ENCODE assay signal across 12 cellular contexts in the genomic region with DNA sequence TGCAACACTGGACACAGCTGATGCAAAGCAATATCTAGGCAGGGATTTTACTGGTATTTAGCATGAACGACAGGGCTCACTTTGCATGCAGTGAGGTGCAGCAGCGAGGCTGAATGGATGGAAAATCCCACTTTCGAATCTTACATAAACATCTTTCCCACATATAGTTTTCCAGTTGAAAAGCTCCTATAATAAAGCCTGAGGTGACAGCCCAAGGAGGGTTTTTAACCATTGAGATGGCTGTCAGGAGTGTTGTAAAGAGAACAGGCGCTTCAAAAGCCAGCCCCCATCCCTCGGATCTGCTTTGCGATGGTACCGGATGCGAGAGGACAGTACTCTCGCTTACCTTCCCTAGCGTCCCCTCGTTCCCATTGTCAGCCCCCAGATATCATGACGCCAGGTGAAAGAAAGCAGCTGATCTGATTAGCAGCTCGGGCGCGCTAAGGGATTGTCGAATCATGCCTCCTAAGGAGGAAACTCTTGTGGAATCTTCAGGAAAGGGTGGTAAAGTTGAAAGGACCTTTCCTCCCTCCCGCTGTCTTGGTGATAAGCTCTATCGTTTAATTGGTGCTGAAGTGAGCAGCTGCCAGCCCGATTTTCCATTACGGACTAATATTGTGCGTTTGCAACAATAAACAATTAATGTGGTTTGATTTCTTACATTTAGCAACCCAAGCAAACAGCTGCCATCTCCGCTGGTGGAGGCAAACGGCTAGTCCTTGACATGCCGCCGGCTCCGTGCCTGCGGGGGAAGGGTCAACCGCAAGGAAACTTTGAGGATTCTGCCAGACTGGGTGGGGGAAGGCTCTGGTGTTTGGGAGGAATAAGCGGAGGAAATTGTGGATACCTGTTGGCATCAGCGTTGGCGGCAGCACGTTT. TPM values are rescaled to one million over a fixed set of nuclear protein-coding genes. Genes with fewer than 3 reads are reported as not detected.
DNase-seq lines count a peak whose midpoint lies in the region; FAIRE-seq and TF ChIP-seq lines count a peak whose summit lies in the region.
"Had no signal": no experiment of that assay in that cellular context is flagged by ENCODE, and none has a peak within 500 bp of the region (broad histone marks: within the 10 kb centered on the region; RNA-seq: fewer than 3 reads in every experiment).

No MANE protein-coding gene starts in this region.

- H3K9me3 ChIP-seq in H1 (ENCODE audit: insufficient read depth in 2 of 2, low read depth in 1 of 2, low read length in 1 of 2), result no peaks in the 10 kb centered on the region
- no peaks in the 10 kb centered on the region for H3K9me3 ChIP-seq in muscle layer of duodenum (ENCODE audit: control insufficient read depth in 1 of 2, low read length in 2 of 2)
- H3K9me3 ChIP-seq in thymus (ENCODE audit: control insufficient read depth), result no peaks in the 10 kb centered on the region
- H3K9me3 ChIP-seq: upper lobe of right lung had no signal

- H3K27me3 ChIP-seq in H1 (replicated peaks in 1 of 4; ENCODE audit: control insufficient read depth in 3 of 4, extremely low read depth in 1 of 4, insufficient read depth in 3 of 4, low read length in 3 of 4) (peaks cover 6 to 50% (median 41%) of the 10 kb centered on the region in 4 experiments), muscle layer of duodenum (ENCODE audit: low read depth, low read length) (peaks cover 12% of the 10 kb centered on the region), thymus (ENCODE audit: control insufficient read depth, insufficient read depth) (peaks cover 19% of the 10 kb centered on the region)

- no peak for FAIRE-seq in H1 (lab: Jason Lieb, UNC)
- FAIRE-seq: colon, K562 had no signal

- H2BK120ac ChIP-seq in H1 (replicated peaks; ENCODE audit: low read depth, low read length), result no peak overlapping the region

- no peak overlapping the region for H4K91ac ChIP-seq in H1 (replicated peaks; ENCODE audit: insufficient read length, low read length)

- no peak overlapping the region for H4K8ac ChIP-seq in H1 (ENCODE audit: extremely low read depth, insufficient read depth, low read length)

- 0 out of 2 replicates have a peak overlapping the region, but pooled peaks have one; percentile 1 for H2BK15ac ChIP-seq in H1 (ENCODE audit: low read length)

- no peak overlapping the region for H4K5ac ChIP-seq in H1 (ENCODE audit: insufficient read length, low read depth, low read length)

- CTCF ChIA-PET in H1 (lab: Charles Lee; ENCODE audit: partially characterized antibody), result interaction anchor here (0.8 to 2.8 kb wide), 7 partner anchors 8 to 94 kb away, joined by 3 to 15 read pairs (median 3); no protein-coding TSS in a partner anchor

- H2AK5ac ChIP-seq in H1 (ENCODE audit: low read depth, low read length), result no peak overlapping the region

- H3K4me2 ChIP-seq in H1 (ENCODE audit: insufficient read depth in 1 of 2, low read depth in 2 of 2, low read length in 2 of 2), result peak overlapping the region; percentile 96 to 100

- H3K9ac ChIP-seq in H1 (replicated peaks in 1 of 4; ENCODE audit: extremely low read depth in 1 of 4, low read depth in 3 of 4, low read length in 3 of 4), result peak overlapping the region in 3 of 4 experiments; percentile 27 to 48 (median 31); a peak in 4 of 7 replicates

- peak overlapping the region; percentile 57; the same call in 1 of the 2 replicates for H2BK5ac ChIP-seq in H1 (ENCODE audit: low read depth, low read length)

- H2BK20ac ChIP-seq in H1 (ENCODE audit: low read length), result no peak overlapping the region

- no peaks in the 10 kb centered on the region for H3K79me1 ChIP-seq in H1 (ENCODE audit: low read depth, low read length)

- WGBS in H1 (ENCODE audit: extremely low coverage in 1 of 2, insufficient coverage in 1 of 2, insufficient read length in 1 of 2, insufficient replicate concordance in 2 of 2, low coverage in 1 of 2, low lambda C conversion rate in 2 of 2, missing lambda C conversion rate in 1 of 2), 2 experiments, result 3% methylated on average over 32 of the region's 32 CpGs; no CpG with 5 or more reads in 1 of the 2 experiments
- WGBS in thymus, result 5% methylated on average over 32 of the region's 32 CpGs

- H3K4me1 ChIP-seq in H1 (replicated peaks in 1 of 4; ENCODE audit: control insufficient read depth in 3 of 4, insufficient read depth in 4 of 4, low read length in 3 of 4) (peaks cover 3 to 21% (median 11%) of the 10 kb centered on the region in 4 experiments), muscle layer of duodenum (ENCODE audit: control insufficient read depth in 1 of 2, insufficient read depth in 2 of 2, low read length in 2 of 2) (peaks cover 0 to 21% of the 10 kb centered on the region in 2 donors), thymus (ENCODE audit: control insufficient read depth, insufficient read depth, low read length) (no peaks in the 10 kb centered on the region)
- H3K4me1 ChIP-seq: upper lobe of right lung had no signal

- no peak for TF ChIP-seq EP300 in H1 (IDR thresholded peaks at IDR 0.05; ENCODE audit: borderline replicate concordance in 1 of 2, low read depth in 2 of 2, low read length in 2 of 2)

- POLR2A ChIA-PET in H1 (lab: Charles Lee; ENCODE audit: partially characterized antibody), result interaction anchor here (1.2 kb wide), 1 partner anchor 10 kb away, joined by 3 read pairs; no protein-coding TSS in a partner anchor

- peaks cover 26% of the 10 kb centered on the region for H3K23me2 ChIP-seq in H1 (ENCODE audit: low read depth, low read length)

- no peaks in the 10 kb centered on the region for H4K20me1 ChIP-seq in H1 (replicated peaks in 1 of 2; ENCODE audit: control insufficient read depth in 1 of 2, insufficient read depth in 2 of 2, low read length in 2 of 2)

- H3K4ac ChIP-seq in H1 (replicated peaks; ENCODE audit: insufficient read length, low read depth, low read length), result no peak overlapping the region

- peak overlapping the region; percentile 38; the same call in 1 of the 2 replicates for H3K18ac ChIP-seq in H1 (ENCODE audit: extremely low read depth, low read length)

- H3K36me3 ChIP-seq in H1 (ENCODE audit: control insufficient read depth in 2 of 4, insufficient read depth in 4 of 4, low read length in 3 of 4) (no peaks in the 10 kb centered on the region), muscle layer of duodenum (ENCODE audit: control insufficient read depth in 1 of 2, insufficient read depth in 2 of 2, low read length in 2 of 2) (no peaks in the 10 kb centered on the region), thymus (ENCODE audit: control insufficient read depth, insufficient read depth) (no peaks in the 10 kb centered on the region)
- H3K36me3 ChIP-seq: upper lobe of right lung had no signal

- H3K23ac ChIP-seq in H1 (ENCODE audit: insufficient read length), result no peak overlapping the region

- H3K27ac ChIP-seq in H1 (ENCODE audit: low read depth, low read length) (no peak overlapping the region), muscle layer of duodenum (ENCODE audit: low read length) (no peak overlapping the region), thymus (ENCODE audit: low read depth) (no peak overlapping the region)
- H3K27ac ChIP-seq: upper lobe of right lung had no signal

- no peaks in the 10 kb centered on the region for H3K79me2 ChIP-seq in H1 (ENCODE audit: control insufficient read depth in 1 of 2, insufficient read depth in 2 of 2, low read length in 2 of 2)

- 0 out of 2 replicates have a peak overlapping the region, but pooled peaks have one; percentile 69 for H2BK12ac ChIP-seq in H1 (ENCODE audit: low read depth, low read length)

- TF ChIP-seq RAD21 in H1 (IDR thresholded peaks at IDR 0.05 in 1 of 2, conservative IDR thresholded peaks at IDR 0.05 in 1 of 2; ENCODE audit: low read depth in 2 of 2, low read length in 2 of 2), result no peak

- no peak for TF ChIP-seq POLR2A in H1 (IDR thresholded peaks at IDR 0.05; ENCODE audit: control extremely low read depth in 1 of 2, low read depth in 2 of 2, low read length in 2 of 2)

- H2AFZ ChIP-seq in H1 (ENCODE audit: low read length), result peak overlapping the region; percentile 82

- H3K4me3 ChIP-seq in H1 (ENCODE audit: extremely low read depth in 1 of 4, insufficient read depth in 2 of 4, low read depth in 3 of 4, low read length in 4 of 4), result peak overlapping the region; percentile 47 to 78 (median 52)
- peak overlapping the region; percentile 26 to 73 for H3K4me3 ChIP-seq in muscle layer of duodenum (ENCODE audit: low read depth in 1 of 2, low read length in 2 of 2)
- peak overlapping the region; percentile 7 for H3K4me3 ChIP-seq in thymus (ENCODE audit: low read length)
- H3K4me3 ChIP-seq: K562, upper lobe of right lung had no signal

- H3K14ac ChIP-seq in H1 (ENCODE audit: insufficient read length), result no peak overlapping the region

- DNase-seq in NCI-H2227 treated with DMSO at 0.1 percent for 48 hours (lab: John Stamatoyannopoulos, UW), result peak; percentile 15
- no peak for DNase-seq in NCI-H2227 (lab: John Stamatoyannopoulos, UW; ENCODE audit: unreplicated experiment)
- DNase-seq in H1 (ENCODE audit: low read depth in 1 of 2, low spot score in 2 of 2), result no peak
- DNase-seq in D341Med (ENCODE audit: low spot score), result no peak
- no peak for DNase-seq in SIG-M5 treated with dmso at 0.1 percent for 504 hours (lab: John Stamatoyannopoulos, UW; ENCODE audit: unreplicated experiment)
- no peak for DNase-seq in NOMO-1 treated with DMSO at 0.1 percent for 48 hours (lab: John Stamatoyannopoulos, UW; ENCODE audit: unreplicated experiment)
- DNase-seq: NCI-H510A treated with DMSO at 0.1 percent for 48 hours, upper lobe of right lung had no signal

- TF ChIP-seq CTCF in H1 (IDR thresholded peaks at IDR 0.05; ENCODE audit: control extremely low read depth in 1 of 3, insufficient read depth in 1 of 3, low read depth in 1 of 3, low read length in 3 of 3), result no peak

- H3K56ac ChIP-seq in H1 (replicated peaks; ENCODE audit: insufficient read length, low read depth, low read length), result no peak overlapping the region

TF ChIP-seq in H1, 55 proteins besides CTCF, POLR2A, EP300 and RAD21 (continues in another document):
- TF ChIP-seq, protein P1, sequence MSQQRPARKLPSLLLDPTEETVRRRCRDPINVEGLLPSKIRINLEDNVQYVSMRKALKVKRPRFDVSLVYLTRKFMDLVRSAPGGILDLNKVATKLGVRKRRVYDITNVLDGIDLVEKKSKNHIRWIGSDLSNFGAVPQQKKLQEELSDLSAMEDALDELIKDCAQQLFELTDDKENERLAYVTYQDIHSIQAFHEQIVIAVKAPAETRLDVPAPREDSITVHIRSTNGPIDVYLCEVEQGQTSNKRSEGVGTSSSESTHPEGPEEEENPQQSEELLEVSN (IDR thresholded peaks at IDR 0.05), result peak; percentile 92
- TF ChIP-seq SAP30 (IDR thresholded peaks at IDR 0.05; ENCODE audit: insufficient read depth, insufficient replicate concordance, low read length), result peak; percentile 56

RNA-seq across cellular contexts. Expression of a gene that starts 1.8 kb away (rescaled TPM):
- 8.3 and 8.4 TPM in 2 replicates for total RNA-seq in H1 (2021; fragmentation: NEBNext Ultra II Directional; extraction: Animal tissue kit (Norgen Biotek cat#: 25700))
- 7.7 and 15.1 TPM in 2 replicates for polyA plus RNA-seq in H1 (2011; rRNA removed)
- polyA plus RNA-seq in H1 (2011; cell fraction: cytosol; rRNA removed), result 11.8 TPM
- 15.9 TPM for polyA plus RNA-seq in H1 (2011; cell fraction: nucleus; rRNA removed)
- polyA plus RNA-seq in H1 (2012, experiment 1 of 2), result 7.8 to 10.8 TPM (median 9.3 TPM) in 4 replicates
- 2.2 TPM for polyA plus RNA-seq in H1 (2012, experiment 2 of 2)
- polyA plus RNA-seq in H1 (2013, experiment 1 of 2), result 6.0 TPM
- 6.7 TPM for polyA plus RNA-seq in H1 (2013, experiment 2 of 2)
- polyA minus RNA-seq in H1 (2011; rRNA and poly(A)+ RNA removed), result 20.2 and 21.5 TPM in 2 replicates
- 26.1 TPM for polyA minus RNA-seq in H1 (2011; cell fraction: cytosol; rRNA and poly(A)+ RNA removed)
- polyA minus RNA-seq in H1 (2011; cell fraction: nucleus; rRNA and poly(A)+ RNA removed), result 120 TPM
- 0.32 TPM for polyA plus RNA-seq in thymus
